In genomic region chr2:97093983-97094771, GRCh38 we compare ENCODE assay signal across 8 cellular contexts. TPM values are rescaled to one million over a fixed set of nuclear protein-coding genes. Genes with fewer than 3 reads are reported as not detected.
DNase-seq lines count a peak whose midpoint lies in the region; ATAC-seq and TF ChIP-seq lines count a peak whose summit lies in the region.
"Not testable (repeated sequence)": the region's sequence is repeated elsewhere in the genome, so short reads cannot be mapped to it uniquely, and the experiment has no call there.

No MANE protein-coding gene starts in this region.

- TF ChIP-seq POLR2A in gastroesophageal sphincter (IDR thresholded peaks at IDR 0.05) = not testable (repeated sequence)

- H3K9me3 Mint-ChIP-seq in activated naive CD8-positive, alpha-beta T cell treated with anti-CD3 and anti-CD28 coated beads, Interleukin-2, amount 10 ng/mL, durations not matched to agents 7 days and 5 days; naive B cell; stimulated activated naive CD8-positive, alpha-beta T cell treated with anti-CD3 and anti-CD28 coated beads, Interleukin-15, amount 100 ng/mL, for 72 hours: not testable (repeated sequence)

- H3K4me3 Mint-ChIP-seq in activated naive CD8-positive, alpha-beta T cell treated with anti-CD3 and anti-CD28 coated beads, Interleukin-2, amount 10 ng/mL, durations not matched to agents 7 days and 5 days = peak overlapping the region; percentile 57
- peak overlapping the region in 7 of 8 donors; percentile 15 to 66 (median 25) for H3K4me3 Mint-ChIP-seq in naive B cell
- H3K4me3 Mint-ChIP-seq in stimulated activated naive CD8-positive, alpha-beta T cell treated with anti-CD3 and anti-CD28 coated beads, Interleukin-15, amount 100 ng/mL, for 72 hours = peak overlapping the region; percentile 33 to 62

- BruUV-seq in Panc1 (replicated peaks; lab: Mats Ljungman, UMichigan) = not testable (repeated sequence)

- not testable (repeated sequence) for H3K27ac Mint-ChIP-seq in activated naive CD8-positive, alpha-beta T cell treated with anti-CD3 and anti-CD28 coated beads, Interleukin-2, amount 10 ng/mL, durations not matched to agents 7 days and 5 days; naive B cell; stimulated activated naive CD8-positive, alpha-beta T cell treated with anti-CD3 and anti-CD28 coated beads, Interleukin-15, amount 100 ng/mL, for 72 hours

- CTCF ChIA-PET in Panc1 (lab: Charles Lee) = not testable (repeated sequence)

- no CpG with 5 or more reads among the region's 33 CpGs for WGBS in gastroesophageal sphincter (ENCODE audit: low coverage in 1 of 2), 2 donors

- in situ Hi-C loops in Panc1 (cut with HindIII; ENCODE audit: low pct_unique_long_range_greater_than_20kb, low sequenced_read_pairs) = not testable (repeated sequence)

- ATAC-seq in GM21576 (IDR thresholded peaks at IDR 0.05; ENCODE audit: unreplicated experiment) (peak; percentile 19), HG03108 (IDR thresholded peaks at IDR 0.05; ENCODE audit: unreplicated experiment) (peak; percentile 20), Panc1 (peak; percentile 78), gastroesophageal sphincter (peak; percentile 4), naive B cell (ENCODE audit: low read depth in 2 of 2) (peak in 1 of 2 donors; percentile 12)
- peak; percentile 31 for ATAC-seq in activated naive CD8-positive, alpha-beta T cell treated with anti-CD3 and anti-CD28 coated beads, Interleukin-2, amount 10 ng/mL, durations not matched to agents 7 days and 5 days (ENCODE audit: low read depth)
- ATAC-seq in stimulated activated naive CD8-positive, alpha-beta T cell treated with anti-CD3 and anti-CD28 coated beads, Interleukin-15, amount 100 ng/mL, for 72 hours = peak; percentile 62

- H3K36me3 ChIP-seq in Panc1 (ENCODE audit: control insufficient read depth, insufficient read depth, low read length) = not testable (repeated sequence)
- H3K36me3 ChIP-seq in gastroesophageal sphincter = peaks cover 0 to 11% of the 10 kb centered on the region in 2 donors

- H3K27me3 ChIP-seq in Panc1 (ENCODE audit: control insufficient read depth, insufficient read depth, low read length); gastroesophageal sphincter: not testable (repeated sequence)

- POLR2A ChIA-PET in Panc1 (lab: Charles Lee); activated naive CD8-positive, alpha-beta T cell treated with anti-CD3 and anti-CD28 coated beads, Interleukin-2, amount 10 ng/mL, durations not matched to agents 7 days and 5 days (lab: Charles Lee): not testable (repeated sequence)

- TF ChIP-seq CTCF in Panc1 (IDR thresholded peaks at IDR 0.05); gastroesophageal sphincter (IDR thresholded peaks at IDR 0.05): not testable (repeated sequence)

- not testable (repeated sequence) for H3K27ac ChIP-seq in Panc1 (ENCODE audit: low read length)
- H3K27ac ChIP-seq in gastroesophageal sphincter = peak overlapping the region in 3 of 4 donors; percentile 69 to 81 (median 80)

- DNase-seq in DMS53 (lab: John Stamatoyannopoulos, UW) = peak; percentile 28
- DNase-seq in Panc1 (ENCODE audit: low read depth, low spot score); activated naive CD8-positive, alpha-beta T cell treated with anti-CD3 and anti-CD28 coated beads, Interleukin-2, amount 10 ng/mL, durations not matched to agents 7 days and 5 days; naive B cell; stimulated activated naive CD8-positive, alpha-beta T cell treated with anti-CD3 and anti-CD28 coated beads, Interleukin-15, amount 100 ng/mL, for 72 hours: not testable (repeated sequence)

- peaks cover 11% of the 10 kb centered on the region for H3K4me1 Mint-ChIP-seq in activated naive CD8-positive, alpha-beta T cell treated with anti-CD3 and anti-CD28 coated beads, Interleukin-2, amount 10 ng/mL, durations not matched to agents 7 days and 5 days
- peaks cover 0 to 11% (median 3%) of the 10 kb centered on the region in 3 donors for H3K4me1 Mint-ChIP-seq in naive B cell
- H3K4me1 Mint-ChIP-seq in stimulated activated naive CD8-positive, alpha-beta T cell treated with anti-CD3 and anti-CD28 coated beads, Interleukin-15, amount 100 ng/mL, for 72 hours = peaks cover 12% of the 10 kb centered on the region

- intact Hi-C loops in Panc1 (cut with micrococcal nuclease; ENCODE audit: unreplicated experiment) = not testable (repeated sequence)

- H3K9me3 ChIP-seq in Panc1 (ENCODE audit: control insufficient read depth, insufficient read depth, low read depth, low read length); gastroesophageal sphincter: not testable (repeated sequence)

- H3K4me1 ChIP-seq in Panc1 (ENCODE audit: control insufficient read depth, insufficient read depth, low read length) = not testable (repeated sequence)
- peaks cover 0 to 15% (median 8%) of the 10 kb centered on the region in 3 donors for H3K4me1 ChIP-seq in gastroesophageal sphincter

- TF ChIP-seq EP300 in gastroesophageal sphincter (IDR thresholded peaks at IDR 0.05) = not testable (repeated sequence)

- H3K36me3 Mint-ChIP-seq in activated naive CD8-positive, alpha-beta T cell treated with anti-CD3 and anti-CD28 coated beads, Interleukin-2, amount 10 ng/mL, durations not matched to agents 7 days and 5 days; naive B cell: not testable (repeated sequence)

- not testable (repeated sequence) for H3K27me3 Mint-ChIP-seq in activated naive CD8-positive, alpha-beta T cell treated with anti-CD3 and anti-CD28 coated beads, Interleukin-2, amount 10 ng/mL, durations not matched to agents 7 days and 5 days; stimulated activated naive CD8-positive, alpha-beta T cell treated with anti-CD3 and anti-CD28 coated beads, Interleukin-15, amount 100 ng/mL, for 72 hours
- peaks cover 0 to 12% (median under 1%) of the 10 kb centered on the region in 3 donors for H3K27me3 Mint-ChIP-seq in naive B cell

- peak overlapping the region; percentile 30 to 36 for H3K4me3 ChIP-seq in Panc1 (ENCODE audit: low read depth in 2 of 2, low read length in 2 of 2)
- peak overlapping the region; percentile 33 to 51 for H3K4me3 ChIP-seq in gastroesophageal sphincter

RNA-seq across cellular contexts. Expression of gene FAHD2B, which starts 0.5 kb away (rescaled TPM):
- total RNA-seq in Panc1 (2021; ENCODE audit: unreplicated experiment) = 15.4 TPM
- polyA plus RNA-seq in Panc1 (2012; ENCODE audit: insufficient read length) = 14.7 TPM
- total RNA-seq in activated naive CD8-positive, alpha-beta T cell treated with anti-CD3 and anti-CD28 coated beads, Interleukin-2, amount 10 ng/mL, durations not matched to agents 7 days and 5 days = 10 to 100 TPM; 26.9 to 31.5 TPM
- total RNA-seq in gastroesophageal sphincter = 10 to 100 TPM; 12.1 to 26.1 (median 15.0) TPM
- polyA plus RNA-seq in naive B cell (ENCODE audit: low read depth in 6 of 6) = 1 to 10 TPM; 4.8 to 9.3 (median 5.9) TPM

RNA-seq across cellular contexts. Expression of gene ANKRD36, which starts 18.8 kb away (rescaled TPM):
- total RNA-seq in Panc1 (2021; ENCODE audit: unreplicated experiment) = 17.6 TPM
- 2.4 TPM for polyA plus RNA-seq in Panc1 (2012; ENCODE audit: insufficient read length)
- total RNA-seq in activated naive CD8-positive, alpha-beta T cell treated with anti-CD3 and anti-CD28 coated beads, Interleukin-2, amount 10 ng/mL, durations not matched to agents 7 days and 5 days = 10 to 100 TPM; 68.9 to 69.3 TPM
- 10 to 100 TPM in 3 of 4 donors, 1 to 10 TPM in 1; 7.6 to 65.4 (median 24.8) TPM for total RNA-seq in gastroesophageal sphincter
- 10 to 100 TPM in 1 of 6 donors, 1 to 10 TPM in 4, under 1 TPM in 1; 0.47 to 11.1 (median 5.5) TPM for polyA plus RNA-seq in naive B cell (ENCODE audit: low read depth in 6 of 6)
